Comparison of ENCODE assay signal across 9 cellular contexts in the genomic region with DNA sequence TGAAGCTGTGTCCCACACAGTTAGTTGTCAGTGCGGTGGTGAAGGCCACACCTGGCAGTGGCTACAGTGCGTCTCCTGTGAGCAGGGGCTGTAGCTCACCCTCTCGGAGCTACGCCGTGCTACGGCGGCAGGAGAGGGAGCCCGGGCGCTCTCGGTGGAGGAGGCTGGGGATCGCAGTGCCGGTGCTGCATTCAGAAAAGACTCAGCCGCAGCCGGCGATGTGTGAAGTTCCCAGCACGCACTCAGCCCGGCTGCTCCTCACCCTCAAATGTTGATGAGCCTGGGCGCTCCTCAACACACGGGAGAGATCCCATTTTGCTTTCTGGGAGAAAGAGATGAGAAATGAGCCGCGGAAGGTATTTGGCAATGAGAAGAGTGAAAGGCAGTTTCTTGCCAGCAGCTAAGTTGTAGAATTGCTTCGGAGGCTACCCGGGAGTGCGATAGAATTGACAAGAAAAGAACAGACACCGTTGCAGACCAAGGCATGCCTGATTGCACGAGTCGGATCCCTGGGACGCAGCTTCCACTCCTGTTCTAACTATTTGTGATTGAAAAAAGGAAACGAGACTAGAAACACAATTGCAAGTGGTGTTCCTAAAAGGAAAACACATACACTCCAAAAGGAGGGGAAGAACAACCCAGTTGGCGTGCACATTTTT. TPM values are rescaled to one million over a fixed set of nuclear protein-coding genes. Genes with fewer than 3 reads are reported as not detected.
DNase-seq lines count a peak whose midpoint lies in the region; ATAC-seq and TF ChIP-seq lines count a peak whose summit lies in the region.
"Had no signal": no experiment of that assay in that cellular context is flagged by ENCODE, and none has a peak within 500 bp of the region (broad histone marks: within the 10 kb centered on the region; RNA-seq: fewer than 3 reads in every experiment).

A gene (plus strand): TSS at position 194 of the 659 bp plus-strand sequence. CDS start 34,463 bp downstream, outside the sequence.

- no peaks in the 10 kb centered on the region for H3K36me3 Mint-ChIP-seq in endodermal cell (ENCODE audit: low read depth)

- peak within 1 kb of the TSS; percentile 56 for H3K4me3 Mint-ChIP-seq in endodermal cell
- H3K4me3 Mint-ChIP-seq: dendritic cell treated with granulocyte-macrophage colony-stimulating factor and Interleukin-4, amounts not matched to agents 40 ng/mL and 50 ng/mL, for 4 days had no signal

- H3K4me1 ChIP-seq in endodermal cell (ENCODE audit: control insufficient read depth, insufficient read depth, low read length) (peaks cover 4% of the 10 kb centered on the region), muscle layer of colon (ENCODE audit: insufficient read depth, low read length) (no peaks in the 10 kb centered on the region)

- H3K9me3 ChIP-seq in endodermal cell (ENCODE audit: control insufficient read depth, low read length) = no peaks in the 10 kb centered on the region
- no peaks in the 10 kb centered on the region for H3K9me3 ChIP-seq in muscle layer of colon (ENCODE audit: low read length)

- peak; percentile 38 for TF ChIP-seq CTCF in endodermal cell (conservative IDR thresholded peaks at IDR 0.05)

- H3K36me3 ChIP-seq in endodermal cell (ENCODE audit: control insufficient read depth, insufficient read depth, low read length) (no peaks in the 10 kb centered on the region), muscle layer of colon (ENCODE audit: insufficient read depth, low read length) (no peaks in the 10 kb centered on the region)

- 4 to 6% methylated on average over 18 to 30 of the region's 30 CpGs for WGBS in endodermal cell (ENCODE audit: insufficient coverage in 1 of 2, insufficient read length in 1 of 2), 2 experiments

- DNase-seq in COLO668 (lab: John Stamatoyannopoulos, UW; ENCODE audit: unreplicated experiment) = peak; percentile 55
- peak; percentile 32 for DNase-seq in NCI-H2227 treated with DMSO at 0.1 percent for 48 hours (lab: John Stamatoyannopoulos, UW)
- peak; percentile 88 for DNase-seq in endodermal cell
- no peak for DNase-seq in activated CD4-positive, CD25-positive, alpha-beta regulatory T cell treated with anti-CD3 and anti-CD28 coated beads, Interleukin-2, amount 50 U/mL, for 72 hours
- DNase-seq in 8988T = no peak

- peaks cover 25% of the 10 kb centered on the region for H3K27me3 Mint-ChIP-seq in endodermal cell (ENCODE audit: insufficient read depth)

- peaks cover 12% of the 10 kb centered on the region for H3K4me1 Mint-ChIP-seq in endodermal cell

- H3K4me3 ChIP-seq in endodermal cell (ENCODE audit: low read length) (peak within 1 kb of the TSS; percentile 82), muscle layer of colon (ENCODE audit: low read depth in 1 of 2, low read length in 2 of 2) (peak within 1 kb of the TSS; percentile 31 to 63)

- H3K9ac ChIP-seq in endodermal cell (ENCODE audit: extremely low read depth, low read length, poor library complexity, severe bottlenecking) (no peak within 1 kb of the TSS), muscle layer of colon (ENCODE audit: low read length) (no peak within 1 kb of the TSS)

- ATAC-seq in GM18517 (IDR thresholded peaks at IDR 0.05; ENCODE audit: unreplicated experiment) = no peak
- no peak for ATAC-seq in HG03045 (IDR thresholded peaks at IDR 0.05; ENCODE audit: unreplicated experiment)

- no peak within 1 kb of the TSS for H3K27ac Mint-ChIP-seq in endodermal cell
- H3K27ac Mint-ChIP-seq: dendritic cell treated with granulocyte-macrophage colony-stimulating factor and Interleukin-4, amounts not matched to agents 40 ng/mL and 50 ng/mL, for 4 days had no signal

- H3K27ac ChIP-seq in endodermal cell (ENCODE audit: low read depth, low read length) (no peak within 1 kb of the TSS), muscle layer of colon (ENCODE audit: low read depth, low read length) (peak within 1 kb of the TSS; percentile 9)

- no peaks in the 10 kb centered on the region for H3K9me3 Mint-ChIP-seq in endodermal cell

- H3K27me3 ChIP-seq in endodermal cell (ENCODE audit: control insufficient read depth, insufficient read depth, low read length, poor library complexity, severe bottlenecking) (peaks cover 28% of the 10 kb centered on the region), muscle layer of colon (ENCODE audit: control insufficient read depth in 1 of 2, insufficient read depth in 2 of 2, low read length in 2 of 2) (no peaks in the 10 kb centered on the region)

RNA-seq across cellular contexts. Expression of the gene that starts here (rescaled TPM):
- 10 to 100 TPM in 1 of 2 donors, 1 to 10 TPM in 1; 7.2 to 19.9 TPM for total RNA-seq in endodermal cell
- 0.25 TPM for polyA plus RNA-seq in endodermal cell (2013, experiment 1 of 2)
- 0.58 TPM for polyA plus RNA-seq in endodermal cell (2013, experiment 2 of 2)

Comparison
In these comparisons a context has a peak if more than half of its experiments do, and no peak if none do; other contexts are left out.
1. DNase-seq: peak in COLO668 (single experiment), NCI-H2227 treated with DMSO at 0.1 percent for 48 hours (single experiment) and endodermal cell (single experiment); none in activated CD4-positive, CD25-positive, alpha-beta regulatory T cell treated with anti-CD3 and anti-CD28 coated beads, Interleukin-2, amount 50 U/mL, for 72 hours (single experiment) and 8988T (single experiment).